8 cellular contexts compared by ENCODE assay signal in genomic region chr18:61635901-61636528, GRCh38.
A peak's percentile ranks its signal among the peaks of the same experiment; 100 is the strongest.
DNase-seq lines count a peak whose midpoint lies in the region; ATAC-seq and TF ChIP-seq lines count a peak whose summit lies in the region.

No MANE protein-coding gene starts in this region.

- no peaks in the 10 kb centered on the region for H3K36me3 ChIP-seq in A673 (ENCODE audit: insufficient read depth, low read length, poor library complexity, severe bottlenecking)

- H3K9me3 Mint-ChIP-seq in T-cell = no peaks in the 10 kb centered on the region

- H3K27me3 ChIP-seq in A673 (replicated peaks; ENCODE audit: insufficient read depth, low read depth, low read length, poor library complexity) = no peaks in the 10 kb centered on the region

- TF ChIP-seq CTCF in A673 (conservative IDR thresholded peaks at IDR 0.05; ENCODE audit: low read depth, low read length) = peak; percentile 93

- peaks cover 12 to 16% of the 10 kb centered on the region in 2 donors for H3K27me3 Mint-ChIP-seq in T-cell

- H3K27ac Mint-ChIP-seq in T-cell = no peak overlapping the region

- no peaks in the 10 kb centered on the region for H3K4me1 Mint-ChIP-seq in T-cell

- no peaks in the 10 kb centered on the region for H3K36me3 Mint-ChIP-seq in T-cell

- no peaks in the 10 kb centered on the region for H3K9me3 ChIP-seq in A673 (ENCODE audit: low read depth, low read length, poor library complexity, severe bottlenecking)

- peak; percentile 52 for ATAC-seq in GM18498 (IDR thresholded peaks at IDR 0.05; ENCODE audit: unreplicated experiment)
- ATAC-seq in T-cell (replicated peaks in 1 of 4) = peak in 1 of 4 experiments; percentile 47
- no peak for ATAC-seq in HG03045 (IDR thresholded peaks at IDR 0.05; ENCODE audit: unreplicated experiment)

- H3K4me3 ChIP-seq in A673 (ENCODE audit: low read depth, low read length, poor library complexity, severe bottlenecking) = no peak overlapping the region

- H3K4me3 Mint-ChIP-seq in T-cell = no peak overlapping the region

- intact Hi-C loops in A673 (cut with micrococcal nuclease; ENCODE audit: unreplicated experiment) = loop anchor here (1.0 to 5.0 kb wide), 3 partner anchors 54 to 495 kb away; no protein-coding TSS in a partner anchor

- DNase-seq in A673 (ENCODE audit: low spot score) = peak; percentile 60
- peak; percentile 78 for DNase-seq in NCI-H1092 treated with DMSO at 0.1 percent for 48 hours (lab: John Stamatoyannopoulos, UW)
- DNase-seq in T-cell = peak in 25 of 34 experiments; percentile 4 to 33 (median 12)
- peak; percentile 10 for DNase-seq in effector CD4-positive, alpha-beta T cell
- DNase-seq in lung microvascular endothelial cell (ENCODE audit: low read depth in 2 of 2) = peak; percentile 71 to 82
- DNase-seq in stimulated activated naive CD4-positive, alpha-beta T cell treated with Interleukin-2 at 50 U/mL for 16 hours (lab: John Stamatoyannopoulos, UW) = peak; percentile 0

- no peak overlapping the region for H3K27ac ChIP-seq in A673 (ENCODE audit: low read depth, low read length, poor library complexity, severe bottlenecking)

- POLR2A ChIA-PET in A673 (lab: Charles Lee; ENCODE audit: low non-redundant PET) = no interaction called here
- POLR2A ChIA-PET in T-cell (lab: Charles Lee) = no interaction called here

- CTCF ChIA-PET in A673 (lab: Charles Lee) = no interaction called here
- CTCF ChIA-PET in T-cell (lab: Charles Lee) = interaction anchor here in 1 of 2 donors (2.7 kb wide), 1 partner anchor 495 kb away, joined by 11 read pairs; no protein-coding TSS in a partner anchor

- BruUV-seq in A673 (replicated peaks; lab: Mats Ljungman, UMichigan) = no TSS peak

- H3K4me1 ChIP-seq in A673 (ENCODE audit: insufficient read depth, low read length, poor library complexity, severe bottlenecking) = no peaks in the 10 kb centered on the region

Comparison
In these comparisons a context has a peak if more than half of its experiments do, and no peak if none do; other contexts are left out.
1. DNase-seq: peak in every context shown above with its lines; median percentile 78 in NCI-H1092 treated with DMSO at 0.1 percent for 48 hours; 76 in lung microvascular endothelial cell; 60 in A673; 12 in T-cell; 10 in effector CD4-positive, alpha-beta T cell; 0 in stimulated activated naive CD4-positive, alpha-beta T cell treated with Interleukin-2 at 50 U/mL for 16 hours.